14 cellular contexts compared by ENCODE assay signal in genomic region chr5:66724740-66725139, GRCh38.
A peak's percentile ranks its signal among the peaks of the same experiment; 100 is the strongest.
DNase-seq lines count a peak whose midpoint lies in the region; ATAC-seq and TF ChIP-seq lines count a peak whose summit lies in the region.
"Had no signal": no experiment of that assay in that cellular context is flagged by ENCODE, and none has a peak within 500 bp of the region (broad histone marks: within the 10 kb centered on the region; RNA-seq: fewer than 3 reads in every experiment).

No MANE protein-coding gene starts in this region.

- H3K4me3 ChIP-seq in cardiac muscle cell = no peak overlapping the region
- H3K4me3 ChIP-seq in heart right ventricle = no peak overlapping the region
- no peak overlapping the region for H3K4me3 ChIP-seq in fibroblast of pulmonary artery (replicated peaks; ENCODE audit: low read depth, low read length)
- H3K4me3 ChIP-seq: Peyer's patch had no signal

- H3K4me1 ChIP-seq in cardiac muscle cell (ENCODE audit: low read depth) = no peaks in the 10 kb centered on the region
- peaks cover 0 to 14% (median 0%) of the 10 kb centered on the region in 9 donors for H3K4me1 ChIP-seq in heart right ventricle
- H3K4me1 ChIP-seq: Peyer's patch had no signal

- no peak overlapping the region for H3K27ac ChIP-seq in cardiac muscle cell
- no peak overlapping the region for H3K27ac ChIP-seq in heart right ventricle
- H3K27ac ChIP-seq: Peyer's patch had no signal

- DNase-seq in cardiac muscle cell (ENCODE audit: low read depth in 1 of 2, low spot score in 1 of 2) (no peak), heart right ventricle (no peak), OCI-M1 (lab: John Stamatoyannopoulos, UW) (peak; percentile 39), fibroblast of pulmonary artery (ENCODE audit: low read depth) (no peak), sciatic nerve (ENCODE audit: low spot score) (no peak), G401 (ENCODE audit: low spot score) (no peak), NCI-H1417 (lab: John Stamatoyannopoulos, UW) (no peak)
- DNase-seq: activated CD4-positive, alpha-beta T cell treated with anti-CD3 and anti-CD28 coated beads for 48 hours; amniotic stem cell; NCI-H1436; nucleus accumbens; Peyer's patch; T-helper 2 cell had no signal

- peak; percentile 27 for TF ChIP-seq CTCF in cardiac muscle cell (IDR thresholded peaks at IDR 0.05; ENCODE audit: low read depth, low read length)
- peak in 1 of 9 donors; percentile 20 for TF ChIP-seq CTCF in heart right ventricle (IDR thresholded peaks at IDR 0.05)
- peak; percentile 36 for TF ChIP-seq CTCF in fibroblast of pulmonary artery (IDR thresholded peaks at IDR 0.05; ENCODE audit: low read length, missing control alignments)

- no peaks in the 10 kb centered on the region for H3K27me3 ChIP-seq in cardiac muscle cell
- no peaks in the 10 kb centered on the region for H3K27me3 ChIP-seq in heart right ventricle
- H3K27me3 ChIP-seq: Peyer's patch had no signal

- in situ Hi-C loops in G401 (cut with HindIII; ENCODE audit: low sequenced_read_pairs) = loop anchor here (25.0 kb wide), 1 partner anchor 412 kb away; no protein-coding TSS in a partner anchor

- intact Hi-C loops in heart right ventricle (cut with DNase I) = loop anchor here in 1 of 10 donors (10.0 kb wide), 1 partner anchor 120 kb away; no protein-coding TSS in a partner anchor
- intact Hi-C loops in sciatic nerve (cut with DNase I) = no loop called here

- no peaks in the 10 kb centered on the region for H3K9me3 ChIP-seq in cardiac muscle cell (ENCODE audit: low read depth)
- H3K9me3 ChIP-seq in heart right ventricle = no peaks in the 10 kb centered on the region
- H3K9me3 ChIP-seq: Peyer's patch had no signal

- H3K36me3 ChIP-seq in cardiac muscle cell = no peaks in the 10 kb centered on the region
- no peaks in the 10 kb centered on the region for H3K36me3 ChIP-seq in heart right ventricle
- H3K36me3 ChIP-seq: Peyer's patch had no signal

- ATAC-seq in heart right ventricle = no peak
- ATAC-seq in sciatic nerve = no peak
- ATAC-seq in HG02571 (IDR thresholded peaks at IDR 0.05; ENCODE audit: unreplicated experiment) = no peak
